8 cellular contexts compared by ENCODE assay signal in the genomic region with DNA sequence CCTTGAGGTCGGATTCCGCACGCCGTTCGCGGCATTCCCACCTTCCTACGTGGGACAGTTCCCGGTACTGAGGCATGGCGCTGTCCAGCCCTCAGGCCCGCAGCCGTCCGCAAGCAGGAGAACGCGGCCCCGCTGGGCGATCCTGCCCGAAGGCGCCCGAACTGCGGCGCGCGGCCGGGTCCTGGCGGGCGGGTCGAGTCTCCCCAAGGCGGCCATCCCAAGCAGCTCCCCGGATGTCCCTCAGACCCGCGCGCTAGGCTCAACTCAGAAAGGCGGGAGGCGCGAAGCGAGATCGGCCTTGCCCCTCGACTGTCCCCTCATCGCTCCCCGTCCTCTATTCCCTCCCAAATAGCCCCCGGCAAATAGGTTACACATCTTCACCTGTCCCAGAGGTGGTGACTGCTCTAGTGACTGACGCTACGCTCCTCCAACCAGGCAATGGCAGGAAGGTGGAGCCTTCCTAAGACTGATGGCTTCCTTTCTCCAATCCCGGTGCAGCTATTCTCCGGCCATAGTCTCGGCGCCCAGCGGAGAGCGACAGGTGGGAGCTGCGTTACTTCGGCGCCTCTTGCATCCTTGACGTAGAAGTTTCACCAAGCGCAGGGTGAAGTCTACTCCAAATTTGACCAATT. TPM values are rescaled to one million over a fixed set of nuclear protein-coding genes. Genes with fewer than 3 reads are reported as not detected.
DNase-seq lines count a peak whose midpoint lies in the region; ATAC-seq, FAIRE-seq and TF ChIP-seq lines count a peak whose summit lies in the region.

No MANE protein-coding gene starts in this region.

- no peak overlapping the region for H2AK5ac ChIP-seq in mesendoderm (ENCODE audit: low read length)

- in situ Hi-C loops in Caki2 (cut with HindIII; ENCODE audit: low pct_unique_long_range_greater_than_20kb, low sequenced_read_pairs): no loop called here

- no peak overlapping the region for H3K27ac Mint-ChIP-seq in endodermal cell

- peak overlapping the region; percentile 97 for H3K56ac ChIP-seq in mesendoderm (ENCODE audit: low read length)

- no peak overlapping the region for H4K5ac ChIP-seq in mesendoderm (ENCODE audit: low read length)

- no peaks in the 10 kb centered on the region for H3K9me3 Mint-ChIP-seq in endodermal cell

- H3K27ac ChIP-seq in endodermal cell (ENCODE audit: low read depth, low read length): peak overlapping the region; percentile 88
- peak overlapping the region; percentile 7 for H3K27ac ChIP-seq in mesendoderm (ENCODE audit: low read depth, low read length)

- peak overlapping the region; percentile 96 for H3K4me3 ChIP-seq in endodermal cell (ENCODE audit: low read length)
- peak overlapping the region; percentile 95 for H3K4me3 ChIP-seq in mesendoderm (ENCODE audit: low read length)

- H3K27me3 Mint-ChIP-seq in endodermal cell (ENCODE audit: insufficient read depth): no peaks in the 10 kb centered on the region

- no peak overlapping the region for H2BK15ac ChIP-seq in mesendoderm (replicated peaks; ENCODE audit: low read depth)

- 0% methylated on average over 28 to 54 of the region's 54 CpGs for WGBS in endodermal cell (ENCODE audit: insufficient coverage in 1 of 2, insufficient read length in 1 of 2), 2 experiments
- WGBS in mesendoderm (ENCODE audit: extremely low coverage, insufficient coverage, low lambda C conversion rate): no CpG with 5 or more reads among the region's 54 CpGs

- peaks cover 40% of the 10 kb centered on the region for H3K79me2 ChIP-seq in mesendoderm (ENCODE audit: control insufficient read depth, insufficient read depth, low read length)

- peaks cover 3% of the 10 kb centered on the region for H3K36me3 Mint-ChIP-seq in endodermal cell (ENCODE audit: low read depth)

- no peak overlapping the region for H3K4ac ChIP-seq in mesendoderm (ENCODE audit: low read depth, low read length)

- H2BK5ac ChIP-seq in mesendoderm (ENCODE audit: low read length): peak overlapping the region; percentile 93

- DNase-seq in Caki2 (ENCODE audit: low read depth) (peak; percentile 97), HTR-8/SVneo (ENCODE audit: insufficient read length, low spot score) (peak; percentile 96), NOMO-1 treated with DMSO at 0.1 percent for 48 hours (lab: John Stamatoyannopoulos, UW; ENCODE audit: unreplicated experiment) (peak; percentile 91), endodermal cell (peak; percentile 98), mesendoderm (peak; percentile 100)
- peak; percentile 55 for DNase-seq in activated CD8-positive, alpha-beta memory T cell treated with anti-CD3 and anti-CD28 coated beads, Interleukin-2, amount 50 U/mL, for 1 hour (ENCODE audit: extremely low read depth)
- DNase-seq in stimulated activated CD8-positive, alpha-beta memory T cell treated with anti-CD3 and anti-CD28 coated beads, Interleukin-12 subunit alpha, Interleukin-12 subunit beta, amount 100 ng/mL, for 24 hours (ENCODE audit: extremely low read depth): peak; percentile 63

- peak overlapping the region; percentile 49 for H3K4me2 ChIP-seq in mesendoderm (ENCODE audit: low read length)

- no peak overlapping the region for H4K8ac ChIP-seq in mesendoderm (ENCODE audit: low read depth, low read length)

- H3K4me1 ChIP-seq in endodermal cell (ENCODE audit: control insufficient read depth, insufficient read depth, low read length) (no peaks in the 10 kb centered on the region), mesendoderm (ENCODE audit: control insufficient read depth, low read depth, low read length) (peaks cover 2% of the 10 kb centered on the region)

- peak; percentile 80 for FAIRE-seq in HTR-8/SVneo (lab: Jason Lieb, UNC)

- H3K9ac ChIP-seq in endodermal cell (ENCODE audit: extremely low read depth, low read length, poor library complexity, severe bottlenecking) (peak overlapping the region; percentile 72), mesendoderm (ENCODE audit: low read length) (peak overlapping the region; percentile 85)

- no peaks in the 10 kb centered on the region for H3K27me3 ChIP-seq in endodermal cell (ENCODE audit: control insufficient read depth, insufficient read depth, low read length, poor library complexity, severe bottlenecking)
- no peaks in the 10 kb centered on the region for H3K27me3 ChIP-seq in mesendoderm (ENCODE audit: insufficient read depth, low read length, poor library complexity)

- peak; percentile 64 for ATAC-seq in GM21390 (IDR thresholded peaks at IDR 0.05; ENCODE audit: unreplicated experiment)

- no peak for TF ChIP-seq CTCF in endodermal cell (conservative IDR thresholded peaks at IDR 0.05)

- H3K79me1 ChIP-seq in mesendoderm (ENCODE audit: low read length): no peaks in the 10 kb centered on the region

- H2BK120ac ChIP-seq in mesendoderm (ENCODE audit: low read depth, low read length): no peak overlapping the region

- no peak overlapping the region for H3K4me3 Mint-ChIP-seq in endodermal cell

- H3K23ac ChIP-seq in mesendoderm (ENCODE audit: low read length): no peak overlapping the region

- peak overlapping the region; percentile 42 for H3K18ac ChIP-seq in mesendoderm (ENCODE audit: low read length)

- peaks cover 15% of the 10 kb centered on the region for H3K4me1 Mint-ChIP-seq in endodermal cell

- H3K36me3 ChIP-seq in endodermal cell (ENCODE audit: control insufficient read depth, insufficient read depth, low read length) (no peaks in the 10 kb centered on the region), mesendoderm (ENCODE audit: control insufficient read depth, insufficient read depth, low read length) (no peaks in the 10 kb centered on the region)

- no peaks in the 10 kb centered on the region for H3K9me3 ChIP-seq in endodermal cell (ENCODE audit: control insufficient read depth, low read length)

RNA-seq across cellular contexts. Expression of a gene that starts 0.8 kb away (rescaled TPM):
- total RNA-seq in Caki2 (2014; rRNA removed; shearing (Covaris generic); ENCODE audit: low replicate concordance): 43.9 and 53.4 TPM in 2 replicates
- 10 to 100 TPM; 85.6 to 95.9 TPM for total RNA-seq in endodermal cell
- polyA plus RNA-seq in endodermal cell (2013, experiment 1 of 2): 95.8 TPM
- 90.5 TPM for polyA plus RNA-seq in endodermal cell (2013, experiment 2 of 2)
- 38.3 TPM for polyA plus RNA-seq in mesendoderm (2013, experiment 1 of 2)
- polyA plus RNA-seq in mesendoderm (2013, experiment 2 of 2): 37.3 TPM

RNA-seq across cellular contexts. Expression of a gene that starts 40.9 kb away (rescaled TPM):
- not detected in 2 replicates for total RNA-seq in Caki2 (2014; rRNA removed; shearing (Covaris generic); ENCODE audit: low replicate concordance)
- 1 to 10 TPM in 1 of 2 donors, under 1 TPM in 1; 0.79 to 1.4 TPM for total RNA-seq in endodermal cell
- not detected for polyA plus RNA-seq in endodermal cell (2013, experiment 1 of 2)
- polyA plus RNA-seq in endodermal cell (2013, experiment 2 of 2): not detected
- not detected for polyA plus RNA-seq in mesendoderm (2013, experiment 1 of 2)
- not detected for polyA plus RNA-seq in mesendoderm (2013, experiment 2 of 2)

RNA-seq across cellular contexts. Expression of a gene that starts 54.4 kb away (rescaled TPM):
- total RNA-seq in Caki2 (2014; rRNA removed; shearing (Covaris generic); ENCODE audit: low replicate concordance): 1.8 and 5.8 TPM in 2 replicates
- 1 to 10 TPM; 1.4 to 2.1 TPM for total RNA-seq in endodermal cell
- 1.8 TPM for polyA plus RNA-seq in endodermal cell (2013, experiment 1 of 2)
- polyA plus RNA-seq in endodermal cell (2013, experiment 2 of 2): 2.1 TPM
- polyA plus RNA-seq in mesendoderm (2013, experiment 1 of 2): 6.7 TPM
- 7.2 TPM for polyA plus RNA-seq in mesendoderm (2013, experiment 2 of 2)

Comparison
In these comparisons a context has a peak if more than half of its experiments do, and no peak if none do; other contexts are left out.
1. Peak in every context shown above with its lines: DNase-seq, ATAC-seq, H3K4me3 ChIP-seq and H3K27ac ChIP-seq.